ENCODE assay signal across 8 cellular contexts in the genomic region with DNA sequence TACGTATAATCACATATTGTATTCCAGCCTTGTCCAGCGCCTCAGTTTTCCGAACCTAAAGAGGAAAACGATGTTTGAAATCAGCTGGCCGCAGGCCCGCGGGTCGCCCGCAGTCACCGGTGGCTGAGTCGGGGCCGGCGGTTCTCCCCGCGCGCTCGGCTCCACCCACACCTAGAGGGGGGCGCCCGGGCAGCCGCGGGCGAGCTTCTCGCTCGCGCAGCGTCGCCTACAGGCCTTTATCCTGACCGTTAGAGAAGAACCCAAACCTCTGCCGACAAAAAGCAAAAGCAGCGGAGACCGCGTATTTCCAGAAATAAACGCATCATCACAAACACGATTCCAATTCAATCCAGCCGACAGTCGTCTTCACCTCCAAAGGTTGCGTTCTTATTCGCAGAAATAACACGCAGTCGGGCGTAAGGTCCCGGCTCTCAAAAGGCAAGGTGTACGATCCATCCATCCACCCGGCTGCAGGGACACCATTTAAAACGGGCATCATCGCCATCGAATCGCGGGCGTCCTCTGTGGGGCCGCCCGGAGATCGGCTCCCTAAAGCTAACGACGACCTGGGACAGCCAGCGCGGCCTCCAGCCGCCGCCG. TPM values are rescaled to one million over a fixed set of nuclear protein-coding genes. Genes with fewer than 3 reads are reported as not detected.
DNase-seq lines count a peak whose midpoint lies in the region; ATAC-seq and TF ChIP-seq lines count a peak whose summit lies in the region.

No MANE protein-coding gene starts in this region.

- TF ChIP-seq RAD21 in liver (IDR thresholded peaks at IDR 0.05) = peak; percentile 36 to 44

- H3K4me3 Mint-ChIP-seq in activated CD4-positive, alpha-beta T cell treated with anti-CD3 and anti-CD28 coated beads, Interleukin-2, amount 10 ng/mL, durations not matched to agents 24 days and 14 days = peak overlapping the region; percentile 88

- no peaks in the 10 kb centered on the region for H3K27me3 ChIP-seq in liver (ENCODE audit: control insufficient read depth in 4 of 4, insufficient read depth in 4 of 4, low read length in 3 of 4)

- TF ChIP-seq CTCF in AG09319 (IDR thresholded peaks at IDR 0.05; ENCODE audit: low read depth, low read length) (peak; percentile 60), liver (IDR thresholded peaks at IDR 0.05; ENCODE audit: low read depth, low read length, missing input control) (peak; percentile 38)

- no peaks in the 10 kb centered on the region for H3K36me3 ChIP-seq in liver (ENCODE audit: control insufficient read depth in 4 of 4, insufficient read depth in 3 of 4, low read depth in 1 of 4, low read length in 3 of 4)

- no peaks in the 10 kb centered on the region for H3K9me3 ChIP-seq in liver (ENCODE audit: control insufficient read depth in 4 of 4, low read length in 3 of 4)

- intact Hi-C loops in activated CD4-positive, alpha-beta T cell treated with anti-CD3 and anti-CD28 coated beads, Interleukin-2, amount 10 ng/mL, durations not matched to agents 24 days and 14 days (cut with micrococcal nuclease) = loop anchor here (1.0 to 10.0 kb wide), 10 partner anchors 51 to 1261 kb away; a partner anchor contains a TSS

- H3K4me1 ChIP-seq in liver (ENCODE audit: control insufficient read depth in 4 of 4, insufficient read depth in 4 of 4, low read length in 3 of 4) = peaks cover 2 to 40% (median 32%) of the 10 kb centered on the region in 4 donors

- H3K9ac ChIP-seq in liver (ENCODE audit: low read depth in 1 of 2, low read length in 2 of 2) = peak overlapping the region; percentile 94 to 96

- H3K36me3 Mint-ChIP-seq in activated CD4-positive, alpha-beta T cell treated with anti-CD3 and anti-CD28 coated beads, Interleukin-2, amount 10 ng/mL, durations not matched to agents 24 days and 14 days (ENCODE audit: low read depth) = peaks cover 7% of the 10 kb centered on the region

- H3K27ac Mint-ChIP-seq in activated CD4-positive, alpha-beta T cell treated with anti-CD3 and anti-CD28 coated beads, Interleukin-2, amount 10 ng/mL, durations not matched to agents 24 days and 14 days = peak overlapping the region; percentile 91

- ATAC-seq in GM19023 (IDR thresholded peaks at IDR 0.05; ENCODE audit: unreplicated experiment) = peak; percentile 69
- peak; percentile 58 for ATAC-seq in HG03342 (IDR thresholded peaks at IDR 0.05; ENCODE audit: unreplicated experiment)

- no peaks in the 10 kb centered on the region for H3K9me3 Mint-ChIP-seq in activated CD4-positive, alpha-beta T cell treated with anti-CD3 and anti-CD28 coated beads, Interleukin-2, amount 10 ng/mL, durations not matched to agents 24 days and 14 days

- peak overlapping the region; percentile 93 to 96 (median 95) for H3K4me3 ChIP-seq in liver (ENCODE audit: low read depth in 1 of 3, low read length in 3 of 3)

- H3K4me1 Mint-ChIP-seq in activated CD4-positive, alpha-beta T cell treated with anti-CD3 and anti-CD28 coated beads, Interleukin-2, amount 10 ng/mL, durations not matched to agents 24 days and 14 days = peaks cover 28% of the 10 kb centered on the region

- peak overlapping the region; percentile 98 to 99 for H3K27ac ChIP-seq in liver (ENCODE audit: low read depth in 1 of 2, low read length in 2 of 2)

- no peaks in the 10 kb centered on the region for H3K27me3 Mint-ChIP-seq in activated CD4-positive, alpha-beta T cell treated with anti-CD3 and anti-CD28 coated beads, Interleukin-2, amount 10 ng/mL, durations not matched to agents 24 days and 14 days

- no peak for DNase-seq in AG09319 (ENCODE audit: extremely low read depth, low read depth)
- peak; percentile 74 for DNase-seq in NCI-H446 treated with DMSO at 0.1 percent for 48 hours (lab: John Stamatoyannopoulos, UW)
- peak; percentile 93 for DNase-seq in activated CD4-positive, alpha-beta T cell treated with anti-CD3 and anti-CD28 coated beads, Interleukin-2, amount 10 ng/mL, durations not matched to agents 24 days and 14 days
- peak; percentile 63 for DNase-seq in dedifferentiated amniotic fluid mesenchymal stem cell (ENCODE audit: extremely low spot score)
- peak; percentile 67 to 71 for DNase-seq in stimulated activated CD4-positive, alpha-beta T cell treated with anti-CD3 and anti-CD28 coated beads, Interleukin-4, amount 100 ng/mL, for 4 hours

- WGBS in liver = under 1% methylated on average over 60 of the region's 60 CpGs

TF ChIP-seq in liver, 16 proteins besides CTCF, POLR2A, EP300 and RAD21:
- TF ChIP-seq FOXA2 (IDR thresholded peaks at IDR 0.05) (no peak), RXRA (IDR thresholded peaks at IDR 0.05) (no peak), GABPA (IDR thresholded peaks at IDR 0.05 in 1 of 2, conservative IDR thresholded peaks at IDR 0.05 in 1 of 2) (no peak), EGR1 (IDR thresholded peaks at IDR 0.05; ENCODE audit: low read depth in 2 of 2) (no peak), YY1 (IDR thresholded peaks at IDR 0.05) (peak; percentile 81)
- TF ChIP-seq, protein P1, sequence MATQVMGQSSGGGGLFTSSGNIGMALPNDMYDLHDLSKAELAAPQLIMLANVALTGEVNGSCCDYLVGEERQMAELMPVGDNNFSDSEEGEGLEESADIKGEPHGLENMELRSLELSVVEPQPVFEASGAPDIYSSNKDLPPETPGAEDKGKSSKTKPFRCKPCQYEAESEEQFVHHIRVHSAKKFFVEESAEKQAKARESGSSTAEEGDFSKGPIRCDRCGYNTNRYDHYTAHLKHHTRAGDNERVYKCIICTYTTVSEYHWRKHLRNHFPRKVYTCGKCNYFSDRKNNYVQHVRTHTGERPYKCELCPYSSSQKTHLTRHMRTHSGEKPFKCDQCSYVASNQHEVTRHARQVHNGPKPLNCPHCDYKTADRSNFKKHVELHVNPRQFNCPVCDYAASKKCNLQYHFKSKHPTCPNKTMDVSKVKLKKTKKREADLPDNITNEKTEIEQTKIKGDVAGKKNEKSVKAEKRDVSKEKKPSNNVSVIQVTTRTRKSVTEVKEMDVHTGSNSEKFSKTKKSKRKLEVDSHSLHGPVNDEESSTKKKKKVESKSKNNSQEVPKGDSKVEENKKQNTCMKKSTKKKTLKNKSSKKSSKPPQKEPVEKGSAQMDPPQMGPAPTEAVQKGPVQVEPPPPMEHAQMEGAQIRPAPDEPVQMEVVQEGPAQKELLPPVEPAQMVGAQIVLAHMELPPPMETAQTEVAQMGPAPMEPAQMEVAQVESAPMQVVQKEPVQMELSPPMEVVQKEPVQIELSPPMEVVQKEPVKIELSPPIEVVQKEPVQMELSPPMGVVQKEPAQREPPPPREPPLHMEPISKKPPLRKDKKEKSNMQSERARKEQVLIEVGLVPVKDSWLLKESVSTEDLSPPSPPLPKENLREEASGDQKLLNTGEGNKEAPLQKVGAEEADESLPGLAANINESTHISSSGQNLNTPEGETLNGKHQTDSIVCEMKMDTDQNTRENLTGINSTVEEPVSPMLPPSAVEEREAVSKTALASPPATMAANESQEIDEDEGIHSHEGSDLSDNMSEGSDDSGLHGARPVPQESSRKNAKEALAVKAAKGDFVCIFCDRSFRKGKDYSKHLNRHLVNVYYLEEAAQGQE (IDR thresholded peaks at IDR 0.05) = peak; percentile 38
TF ChIP-seq in liver: peak in this region for 2.

RNA-seq across cellular contexts. Expression of a gene that starts 0.7 kb away (rescaled TPM):
- 49.3 and 49.6 TPM in 2 replicates for total RNA-seq in activated CD4-positive, alpha-beta T cell treated with anti-CD3 and anti-CD28 coated beads, Interleukin-2, amount 10 ng/mL, durations not matched to agents 24 days and 14 days
- total RNA-seq in liver = 10 to 100 TPM; 25.4 to 30.3 TPM
- 10 to 100 TPM in 1 of 2 donors, 1 to 10 TPM in 1; 4.9 to 16.7 TPM for polyA plus RNA-seq in liver
